Comparison of ENCODE assay signal across 8 cellular contexts in genomic region chr9:133122935-133123611, GRCh38. TPM values are rescaled to one million over a fixed set of nuclear protein-coding genes. Genes with fewer than 3 reads are reported as not detected.
DNase-seq lines count a peak whose midpoint lies in the region; ATAC-seq and TF ChIP-seq lines count a peak whose summit lies in the region.
"Had no signal": no experiment of that assay in that cellular context is flagged by ENCODE, and none has a peak within 500 bp of the region (broad histone marks: within the 10 kb centered on the region; RNA-seq: fewer than 3 reads in every experiment).

No MANE protein-coding gene starts in this region.

- TF ChIP-seq CTCF in hepatocyte (IDR thresholded peaks at IDR 0.05; ENCODE audit: poor library complexity) (no peak), spleen (IDR thresholded peaks at IDR 0.05 in 8 of 11, conservative IDR thresholded peaks at IDR 0.05 in 3 of 11) (no peak)

- CTCF ChIA-PET in activated CD4-positive, alpha-beta memory T cell treated with anti-CD3 and anti-CD28 coated beads for 36 hours (lab: Charles Lee) = interaction anchor here (0.6 to 3.0 kb wide), 4 partner anchors 22 to 101 kb away, joined by 3 to 47 read pairs (median 4); no protein-coding TSS in a partner anchor

- intact Hi-C loops in activated CD4-positive, alpha-beta memory T cell treated with anti-CD3 and anti-CD28 coated beads for 36 hours (cut with micrococcal nuclease) = no loop called here
- intact Hi-C loops in spleen (cut with DNase I; ENCODE audit: low total_unique reads) = no loop called here

- no peaks in the 10 kb centered on the region for H3K9me2 ChIP-seq in hepatocyte (replicated peaks; ENCODE audit: insufficient read depth)

- peak overlapping the region; percentile 80 for H3K27ac ChIP-seq in hepatocyte
- H3K27ac ChIP-seq in spleen = peak overlapping the region in 7 of 8 donors; percentile 83 to 95 (median 92)

- H3K4me2 ChIP-seq in hepatocyte = peak overlapping the region; percentile 58

- H3K27me3 ChIP-seq in hepatocyte (no peaks in the 10 kb centered on the region), spleen (replicated peaks in 1 of 7) (no peaks in the 10 kb centered on the region)

- POLR2A ChIA-PET in activated CD4-positive, alpha-beta memory T cell treated with anti-CD3 and anti-CD28 coated beads for 36 hours (lab: Charles Lee) = interaction anchor here (1.0 kb wide), 1 partner anchor 11 kb away, joined by 4 read pairs; no protein-coding TSS in a partner anchor

- H3K4me3 Mint-ChIP-seq in activated CD4-positive, alpha-beta memory T cell treated with anti-CD3 and anti-CD28 coated beads for 36 hours = no peak overlapping the region

- peaks cover 25% of the 10 kb centered on the region for H4K20me1 ChIP-seq in hepatocyte (ENCODE audit: insufficient read depth, poor library complexity, severe bottlenecking)

- peaks cover 3% of the 10 kb centered on the region for H3K36me3 Mint-ChIP-seq in activated CD4-positive, alpha-beta memory T cell treated with anti-CD3 and anti-CD28 coated beads for 36 hours

- H3K36me3 ChIP-seq in hepatocyte (replicated peaks; ENCODE audit: insufficient read depth, low read depth) = no peaks in the 10 kb centered on the region
- no peaks in the 10 kb centered on the region for H3K36me3 ChIP-seq in spleen

- no peak for ATAC-seq in GM18505 (IDR thresholded peaks at IDR 0.05; ENCODE audit: unreplicated experiment)

- no peaks in the 10 kb centered on the region for H3K9me3 ChIP-seq in hepatocyte (ENCODE audit: low read depth)
- H3K9me3 ChIP-seq in spleen = no peaks in the 10 kb centered on the region

- peaks cover 20% of the 10 kb centered on the region for H3K79me2 ChIP-seq in hepatocyte

- TF ChIP-seq POLR2A in spleen (IDR thresholded peaks at IDR 0.05) (no peak), GM18505 (IDR thresholded peaks at IDR 0.05; ENCODE audit: borderline replicate concordance, extremely low read depth, insufficient read depth, insufficient read length) (no peak)

- peak in 58 of 76 experiments; percentile 16 to 78 (median 53) for DNase-seq in HUDEP-2 (lab: John Stamatoyannopoulos, UW; ENCODE audit: unreplicated experiment in 76 of 76)
- no peak for DNase-seq in activated CD4-positive, alpha-beta memory T cell treated with anti-CD3 and anti-CD28 coated beads for 36 hours
- DNase-seq in hepatocyte (ENCODE audit: low spot score) = peak; percentile 86
- no peak for DNase-seq in spleen
- no peak for DNase-seq in RPMI8226
- DNase-seq in occipital lobe (lab: John Stamatoyannopoulos, UW) = no peak
- DNase-seq: activated gamma-delta T cell treated with Interleukin-2 at 50 U/mL for 16 hours had no signal

- H3K27ac Mint-ChIP-seq in activated CD4-positive, alpha-beta memory T cell treated with anti-CD3 and anti-CD28 coated beads for 36 hours = peak overlapping the region; percentile 85

- H3K4me3 ChIP-seq in hepatocyte (no peak overlapping the region), spleen (no peak overlapping the region)

- H3K27me3 Mint-ChIP-seq in activated CD4-positive, alpha-beta memory T cell treated with anti-CD3 and anti-CD28 coated beads for 36 hours = no peaks in the 10 kb centered on the region

- no peaks in the 10 kb centered on the region for H3K9me3 Mint-ChIP-seq in activated CD4-positive, alpha-beta memory T cell treated with anti-CD3 and anti-CD28 coated beads for 36 hours

- WGBS in hepatocyte (ENCODE audit: low lambda C conversion rate, missing lambda C conversion rate) = 28% methylated on average over 19 of the region's 19 CpGs
- 59 to 75% (median 70%) methylated on average over 19 of the region's 19 CpGs for WGBS in spleen, 5 donors

- H3K4me1 Mint-ChIP-seq in activated CD4-positive, alpha-beta memory T cell treated with anti-CD3 and anti-CD28 coated beads for 36 hours (ENCODE audit: low read depth) = peaks cover 70% of the 10 kb centered on the region

- no peak overlapping the region for H2AFZ ChIP-seq in hepatocyte

- H3K4me1 ChIP-seq in hepatocyte (ENCODE audit: insufficient read depth) = peaks cover 40% of the 10 kb centered on the region
- peaks cover 56 to 93% (median 88%) of the 10 kb centered on the region in 6 donors for H3K4me1 ChIP-seq in spleen

RNA-seq across cellular contexts. Expression of gene RALGDS, which starts 2.0 kb away (rescaled TPM):
- 10 to 100 TPM; 65.4 TPM for total RNA-seq in activated CD4-positive, alpha-beta memory T cell treated with anti-CD3 and anti-CD28 coated beads for 36 hours
- total RNA-seq in hepatocyte (26.9 and 30.9 TPM in 2 replicates), spleen (10 to 100 TPM; 50.6 to 74.3 (median 60.3) TPM), occipital lobe (95.8 TPM)
- polyA plus RNA-seq in hepatocyte (48.0 and 51.7 TPM in 2 replicates), spleen (10 to 100 TPM; 21.3 to 40.1 (median 27.2) TPM)

RNA-seq across cellular contexts. Expression of gene GBGT1, which starts 40.6 kb away (rescaled TPM):
- 1 to 10 TPM; 3.2 to 3.6 TPM for total RNA-seq in activated CD4-positive, alpha-beta memory T cell treated with anti-CD3 and anti-CD28 coated beads for 36 hours
- total RNA-seq in hepatocyte = 10.1 and 15.5 TPM in 2 replicates
- polyA plus RNA-seq in hepatocyte = 4.0 and 5.8 TPM in 2 replicates
- 10 to 100 TPM; 16.8 to 52.8 (median 31.2) TPM for total RNA-seq in spleen
- polyA plus RNA-seq in spleen = 10 to 100 TPM in 2 of 3 donors, 1 to 10 TPM in 1; 9.2 to 14.1 (median 10.7) TPM
- 8.1 TPM for total RNA-seq in occipital lobe

Comparison
In these comparisons a context has a peak if more than half of its experiments do, and no peak if none do; other contexts are left out.
1. DNase-seq: peak in HUDEP-2 (58 of 76) and hepatocyte (single experiment); none in activated CD4-positive, alpha-beta memory T cell treated with anti-CD3 and anti-CD28 coated beads for 36 hours (single experiment), spleen (single experiment), RPMI8226 (single experiment) and occipital lobe (single experiment).